8 cellular contexts compared by ENCODE assay signal in genomic region chr12:123270380-123271181, GRCh38. TPM values are rescaled to one million over a fixed set of nuclear protein-coding genes. Genes with fewer than 3 reads are reported as not detected.
DNase-seq lines count a peak whose midpoint lies in the region; ATAC-seq, FAIRE-seq and TF ChIP-seq lines count a peak whose summit lies in the region.

No MANE protein-coding gene starts in this region.

- peak overlapping the region; percentile 96 to 100 for H3K27ac ChIP-seq in A549

- CTCF ChIA-PET in A549 (lab: Yijun Ruan, JAX) = interaction anchor here (0.5 to 1.5 kb wide), 8 partner anchors 15 to 1497 kb away, joined by 3 to 11 read pairs (median 3); partner anchors contain the start of gene DDX55

- H3K4me2 ChIP-seq in A549 = peak overlapping the region; percentile 90

- intact Hi-C loops in Right ventricle myocardium superior (cut with DNase I) = no loop called here
- intact Hi-C loops in posterior vena cava (cut with DNase I) = no loop called here

- peaks cover 0 to 1% of the 10 kb centered on the region in 2 donors for H3K36me3 Mint-ChIP-seq in activated T-cell treated with anti-CD3 and anti-CD28 coated beads, Interleukin-2, amount 50 U/mL, for 72 hours (ENCODE audit: insufficient read depth in 2 of 2)

- H3K27ac Mint-ChIP-seq in activated T-cell treated with anti-CD3 and anti-CD28 coated beads, Interleukin-2, amount 50 U/mL, for 72 hours = no peak overlapping the region

- POLR2A ChIA-PET in A549 (lab: Yijun Ruan, JAX) = no interaction called here

- no peak for TF ChIP-seq RAD21 in A549 (conservative IDR thresholded peaks at IDR 0.05 in 1 of 2, IDR thresholded peaks at IDR 0.05 in 1 of 2)

- H3K4me1 ChIP-seq in A549 = peaks cover 16% of the 10 kb centered on the region

- H3K4me3 ChIP-seq in A549 (peak overlapping the region; percentile 94), GM12875 (ENCODE audit: low read depth, low read length) (peak overlapping the region; percentile 92)

- TF ChIP-seq CTCF in A549 (IDR thresholded peaks at IDR 0.05) (no peak), GM12875 (IDR thresholded peaks at IDR 0.05; ENCODE audit: borderline replicate concordance, insufficient read depth, low read depth, low read length) (no peak)

- no peak for TF ChIP-seq EP300 in A549 (IDR thresholded peaks at IDR 0.05)

- WGBS in A549 (ENCODE audit: missing lambda C conversion rate) = 2% methylated on average over 33 of the region's 75 CpGs

- no peaks in the 10 kb centered on the region for H3K27me3 Mint-ChIP-seq in activated T-cell treated with anti-CD3 and anti-CD28 coated beads, Interleukin-2, amount 50 U/mL, for 72 hours (ENCODE audit: low read depth)

- no peak for FAIRE-seq in A549 (lab: Jason Lieb, UNC)

- no peaks in the 10 kb centered on the region for H3K9me3 ChIP-seq in A549

- peak overlapping the region; percentile 88 to 89 for H3K4me3 Mint-ChIP-seq in activated T-cell treated with anti-CD3 and anti-CD28 coated beads, Interleukin-2, amount 50 U/mL, for 72 hours

- TF ChIP-seq POLR2A in A549 (IDR thresholded peaks at IDR 0.05; ENCODE audit: low read length) = no peak; the same call in 1 of the 2 replicates

- no peaks in the 10 kb centered on the region for H3K9me3 Mint-ChIP-seq in activated T-cell treated with anti-CD3 and anti-CD28 coated beads, Interleukin-2, amount 50 U/mL, for 72 hours

- ATAC-seq in A549 (peak in 1 of 2 experiments; percentile 29; a peak in 3 of 6 replicates), HG03571 (IDR thresholded peaks at IDR 0.05; ENCODE audit: unreplicated experiment) (peak; percentile 3), Right ventricle myocardium superior (ENCODE audit: poor library complexity) (peak; percentile 11), GM18867 (IDR thresholded peaks at IDR 0.05; ENCODE audit: unreplicated experiment) (no peak)
- peak; percentile 16 to 22 for ATAC-seq in activated T-cell treated with anti-CD3 and anti-CD28 coated beads, Interleukin-2, amount 50 U/mL, for 72 hours (replicated peaks in 1 of 2)

- DNase-seq in A549 (ENCODE audit: low read depth in 1 of 2, low spot score in 1 of 2) (no peak), Right ventricle myocardium superior (peak; percentile 58), posterior vena cava (ENCODE audit: low spot score) (peak; percentile 74), occipital lobe (lab: John Stamatoyannopoulos, UW) (no peak)
- DNase-seq in activated T-cell treated with anti-CD3 and anti-CD28 coated beads, Interleukin-2, amount 50 U/mL, for 72 hours = peak; percentile 21 to 31

- H3K4me1 Mint-ChIP-seq in activated T-cell treated with anti-CD3 and anti-CD28 coated beads, Interleukin-2, amount 50 U/mL, for 72 hours (ENCODE audit: low read depth) = peaks cover 28% of the 10 kb centered on the region

TF ChIP-seq in A549, 52 proteins besides CTCF, POLR2A, EP300 and RAD21:
- TF ChIP-seq JUN (IDR thresholded peaks at IDR 0.05) = no peak
- no peak for TF ChIP-seq KDM1A (IDR thresholded peaks at IDR 0.05; ENCODE audit: low read depth)
- no peak for TF ChIP-seq FOSB (CRISPR knock-in tag; IDR thresholded peaks at IDR 0.05)
- no peak for TF ChIP-seq ZC3H11A (IDR thresholded peaks at IDR 0.05)
- no peak for TF ChIP-seq CHD4 (IDR thresholded peaks at IDR 0.05; ENCODE audit: borderline replicate concordance)
- TF ChIP-seq, protein P1, sequence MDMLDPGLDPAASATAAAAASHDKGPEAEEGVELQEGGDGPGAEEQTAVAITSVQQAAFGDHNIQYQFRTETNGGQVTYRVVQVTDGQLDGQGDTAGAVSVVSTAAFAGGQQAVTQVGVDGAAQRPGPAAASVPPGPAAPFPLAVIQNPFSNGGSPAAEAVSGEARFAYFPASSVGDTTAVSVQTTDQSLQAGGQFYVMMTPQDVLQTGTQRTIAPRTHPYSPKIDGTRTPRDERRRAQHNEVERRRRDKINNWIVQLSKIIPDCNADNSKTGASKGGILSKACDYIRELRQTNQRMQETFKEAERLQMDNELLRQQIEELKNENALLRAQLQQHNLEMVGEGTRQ (IDR thresholded peaks at IDR 0.05) = peak; percentile 43
- TF ChIP-seq ZSCAN20 (CRISPR knock-in tag; IDR thresholded peaks at IDR 0.05) = no peak
- no peak for TF ChIP-seq HMGXB4 (CRISPR knock-in tag; IDR thresholded peaks at IDR 0.05; ENCODE audit: borderline replicate concordance)
- no peak for TF ChIP-seq SREBF2 (IDR thresholded peaks at IDR 0.05)
- TF ChIP-seq MYC (IDR thresholded peaks at IDR 0.05; ENCODE audit: borderline replicate concordance, low read length) = no peak
- TF ChIP-seq, protein P2, sequence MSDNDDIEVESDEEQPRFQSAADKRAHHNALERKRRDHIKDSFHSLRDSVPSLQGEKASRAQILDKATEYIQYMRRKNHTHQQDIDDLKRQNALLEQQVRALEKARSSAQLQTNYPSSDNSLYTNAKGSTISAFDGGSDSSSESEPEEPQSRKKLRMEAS (IDR thresholded peaks at IDR 0.05) = peak; percentile 36; the same call in 1 of the 2 replicates
- TF ChIP-seq, protein P3, sequence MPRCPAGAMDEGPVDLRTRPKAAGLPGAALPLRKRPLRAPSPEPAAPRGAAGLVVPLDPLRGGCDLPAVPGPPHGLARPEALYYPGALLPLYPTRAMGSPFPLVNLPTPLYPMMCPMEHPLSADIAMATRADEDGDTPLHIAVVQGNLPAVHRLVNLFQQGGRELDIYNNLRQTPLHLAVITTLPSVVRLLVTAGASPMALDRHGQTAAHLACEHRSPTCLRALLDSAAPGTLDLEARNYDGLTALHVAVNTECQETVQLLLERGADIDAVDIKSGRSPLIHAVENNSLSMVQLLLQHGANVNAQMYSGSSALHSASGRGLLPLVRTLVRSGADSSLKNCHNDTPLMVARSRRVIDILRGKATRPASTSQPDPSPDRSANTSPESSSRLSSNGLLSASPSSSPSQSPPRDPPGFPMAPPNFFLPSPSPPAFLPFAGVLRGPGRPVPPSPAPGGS (IDR thresholded peaks at IDR 0.05) = no peak

RNA-seq across cellular contexts. Expression of gene CDK2AP1, which starts 1.1 kb away (rescaled TPM):
- polyA plus RNA-seq in A549 (2011; rRNA removed) (249 and 329 TPM in 2 replicates), A549 (2017; fragmentation: RNase III; extraction: RNeasy Plus Mini Kit Qiagen cat#74134 plus additional on column Dnase treatment) (146 to 167 TPM (median 157 TPM) in 3 replicates)
- polyA plus RNA-seq in A549 (2012; cell fraction: cytosol; rRNA removed) = 130 and 131 TPM in 2 replicates
- polyA plus RNA-seq in A549 (2012; cell fraction: nucleus; rRNA removed) = 33.2 and 39.8 TPM in 2 replicates
- 83.2 and 84.7 TPM in 2 replicates for polyA minus RNA-seq in A549 (2011; rRNA and poly(A)+ RNA removed)
- total RNA-seq in activated T-cell treated with anti-CD3 and anti-CD28 coated beads, Interleukin-2, amount 50 U/mL, for 72 hours = 10 to 100 TPM; 37.8 to 40.0 TPM
- total RNA-seq in Right ventricle myocardium superior (70.5 TPM), posterior vena cava (100 to 1,000 TPM; 121 to 123 TPM), occipital lobe (75.0 TPM)

RNA-seq across cellular contexts. Expression of gene MTRFR, which starts 37.3 kb away (rescaled TPM):
- polyA plus RNA-seq in A549 (2011; rRNA removed) (15.5 and 16.0 TPM in 2 replicates), A549 (2017; fragmentation: RNase III; extraction: RNeasy Plus Mini Kit Qiagen cat#74134 plus additional on column Dnase treatment) (23.5 to 27.6 TPM (median 25.2 TPM) in 3 replicates)
- polyA plus RNA-seq in A549 (2012; cell fraction: cytosol; rRNA removed) = 13.3 and 15.5 TPM in 2 replicates
- polyA plus RNA-seq in A549 (2012; cell fraction: nucleus; rRNA removed) = 6.6 and 8.3 TPM in 2 replicates
- 21.8 and 26.0 TPM in 2 replicates for polyA minus RNA-seq in A549 (2011; rRNA and poly(A)+ RNA removed)
- total RNA-seq in activated T-cell treated with anti-CD3 and anti-CD28 coated beads, Interleukin-2, amount 50 U/mL, for 72 hours = 10 to 100 TPM; 34.0 to 36.6 TPM
- total RNA-seq in Right ventricle myocardium superior (8.1 TPM), posterior vena cava (1 to 10 TPM; 5.8 to 7.3 TPM), occipital lobe (13.9 TPM)

RNA-seq across cellular contexts. Expression of gene MPHOSPH9, which starts 37.6 kb away (rescaled TPM):
- polyA plus RNA-seq in A549 (2011; rRNA removed) (52.0 and 74.9 TPM in 2 replicates), A549 (2017; fragmentation: RNase III; extraction: RNeasy Plus Mini Kit Qiagen cat#74134 plus additional on column Dnase treatment) (28.5 to 31.0 TPM (median 29.3 TPM) in 3 replicates)
- 10.5 and 13.0 TPM in 2 replicates for polyA plus RNA-seq in A549 (2012; cell fraction: cytosol; rRNA removed)
- 15.4 and 18.5 TPM in 2 replicates for polyA plus RNA-seq in A549 (2012; cell fraction: nucleus; rRNA removed)
- 45.2 and 59.6 TPM in 2 replicates for polyA minus RNA-seq in A549 (2011; rRNA and poly(A)+ RNA removed)
- total RNA-seq in activated T-cell treated with anti-CD3 and anti-CD28 coated beads, Interleukin-2, amount 50 U/mL, for 72 hours = 100 to 1,000 TPM; 104 to 121 TPM
- total RNA-seq in Right ventricle myocardium superior (20.8 TPM), posterior vena cava (10 to 100 TPM; 12.6 to 18.7 TPM), occipital lobe (101 TPM)

Comparison
In these comparisons a context has a peak if more than half of its experiments do, and no peak if none do; other contexts are left out.
1. DNase-seq: peak in activated T-cell treated with anti-CD3 and anti-CD28 coated beads, Interleukin-2, amount 50 U/mL, for 72 hours (2 of 2), Right ventricle myocardium superior (single experiment) and posterior vena cava (single experiment); none in A549 (0 of 2) and occipital lobe (single experiment).